Comparison of ENCODE assay signal across 23 cellular contexts in genomic region chr12:1320021-1320420, GRCh38.
"Had no signal": no experiment of that assay in that cellular context is flagged by ENCODE, and none has a peak within 500 bp of the region (broad histone marks: within the 10 kb centered on the region; RNA-seq: fewer than 3 reads in every experiment).

No MANE protein-coding gene starts in this region.

- H3K4me2 ChIP-seq: smooth muscle cell had no signal

- H3K9me3 Mint-ChIP-seq: natural killer cell; neural crest cell; stimulated activated effector memory CD8-positive, alpha-beta T cell treated with anti-CD3 and anti-CD28 coated beads, Interleukin-12 subunit alpha, Interleukin-12 subunit beta, amount 100 ng/mL, for 72 hours; type B pancreatic cell had no signal

- DNase-seq: dermis blood vessel endothelial cell; effector memory CD4-positive, alpha-beta T cell; erythroblast; esophagus squamous epithelium; left ventricle myocardium superior; lower lobe of right lung; natural killer cell; pancreas; stimulated activated CD4-positive, alpha-beta T cell treated with anti-CD3 and anti-CD28 coated beads, Interleukin-12 subunit alpha, Interleukin-12 subunit beta, amount 100 ng/mL, for 4 hours; stimulated activated CD4-positive, alpha-beta T cell treated with anti-CD3 and anti-CD28 coated beads, Interleukin-1b, Interleukin-23, amount 100 ng/mL, for 48 hours; stimulated activated CD4-positive, alpha-beta T cell treated with anti-CD3 and anti-CD28 coated beads, Interleukin-4, amount 100 ng/mL, for 1 hour; stimulated activated naive CD8-positive, alpha-beta T cell treated with anti-CD3 and anti-CD28 coated beads, Interleukin-15, Interleukin-2, amounts not matched to agents 100 U/mL and 50 U/mL, for 24 hours; substantia nigra; testis; tibial artery had no signal

- H3K36me3 Mint-ChIP-seq: natural killer cell; stimulated activated effector memory CD8-positive, alpha-beta T cell treated with anti-CD3 and anti-CD28 coated beads, Interleukin-12 subunit alpha, Interleukin-12 subunit beta, amount 100 ng/mL, for 72 hours had no signal

- H3K27me3 ChIP-seq: esophagus squamous epithelium, neutrophil, pancreas, testis, tibial artery had no signal

- H3K9me3 ChIP-seq: esophagus squamous epithelium, lower lobe of right lung, neutrophil, pancreas, testis, tibial artery had no signal

- FAIRE-seq: frontal cortex, keratinocyte had no signal

- H3K27ac Mint-ChIP-seq: natural killer cell; stimulated activated effector memory CD8-positive, alpha-beta T cell treated with anti-CD3 and anti-CD28 coated beads, Interleukin-12 subunit alpha, Interleukin-12 subunit beta, amount 100 ng/mL, for 72 hours; type B pancreatic cell had no signal

- H3K4me1 Mint-ChIP-seq: natural killer cell; stimulated activated effector memory CD8-positive, alpha-beta T cell treated with anti-CD3 and anti-CD28 coated beads, Interleukin-12 subunit alpha, Interleukin-12 subunit beta, amount 100 ng/mL, for 72 hours had no signal

- H3K4me3 ChIP-seq: coronary artery, esophagus squamous epithelium, lower lobe of right lung, pancreas, smooth muscle cell, testis, tibial artery had no signal

- H3K27me3 Mint-ChIP-seq: type B pancreatic cell had no signal

- H3K27ac ChIP-seq: coronary artery, lower lobe of right lung, neutrophil, tibial artery had no signal

- H3K4me3 Mint-ChIP-seq: natural killer cell; neural crest cell; stimulated activated effector memory CD8-positive, alpha-beta T cell treated with anti-CD3 and anti-CD28 coated beads, Interleukin-12 subunit alpha, Interleukin-12 subunit beta, amount 100 ng/mL, for 72 hours; type B pancreatic cell had no signal

- H3K36me3 ChIP-seq: lower lobe of right lung, neutrophil, pancreas had no signal
